In the genomic region with DNA sequence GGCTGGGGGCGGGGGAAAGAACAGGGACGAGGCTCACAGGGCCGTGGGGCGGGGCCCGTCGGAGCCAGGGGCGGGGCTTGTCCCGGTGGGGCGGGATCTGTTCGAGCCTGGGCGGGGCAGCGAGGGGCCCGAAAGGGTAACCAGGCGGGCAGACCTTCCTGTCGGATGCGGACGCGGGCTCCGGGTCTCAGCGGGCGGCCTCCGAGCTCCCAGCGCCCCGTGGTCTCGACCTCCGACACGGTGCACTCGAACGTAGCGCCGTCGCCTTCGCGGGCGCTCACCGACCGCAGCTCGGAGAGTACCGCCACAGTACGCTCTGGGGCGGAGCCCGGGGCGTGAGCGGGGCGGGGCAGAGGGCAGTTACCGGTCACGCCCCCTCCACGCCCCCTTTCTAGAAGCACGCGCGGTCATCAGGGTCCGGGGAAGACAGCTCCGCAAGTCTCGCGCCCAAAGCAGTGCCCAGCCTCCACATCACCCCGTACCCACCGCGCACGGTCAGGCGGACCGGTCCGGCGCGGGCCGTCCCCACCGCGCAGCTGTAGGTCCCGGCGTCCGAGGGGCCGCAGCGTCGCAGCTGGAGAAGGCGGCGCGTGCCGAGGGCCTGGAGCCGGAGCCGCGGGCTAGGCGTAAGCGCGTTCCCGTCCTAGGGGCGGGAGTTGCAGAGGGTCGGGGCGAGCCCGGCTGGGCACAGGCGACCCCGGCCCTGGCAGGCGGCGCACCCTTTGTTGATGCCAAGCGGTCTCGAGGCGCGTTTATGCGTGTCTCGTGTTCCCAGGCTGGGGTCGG, we compare ENCODE assay signal across 1 cellular context.
TF ChIP-seq lines count a peak whose summit lies in the region.

No MANE protein-coding gene starts in this region.

TF ChIP-seq in HepG2, 621 proteins besides CTCF, POLR2A, EP300 and RAD21 (continued from another document and continues in another):
- TF ChIP-seq ARNTL (CRISPR knock-in tag; IDR thresholded peaks at IDR 0.05) (peak; percentile 80), PAF1 (CRISPR knock-in tag; IDR thresholded peaks at IDR 0.05) (no peak), JDP2 (CRISPR knock-in tag; IDR thresholded peaks at IDR 0.05; ENCODE audit: borderline replicate concordance) (no peak), SOX13 (IDR thresholded peaks at IDR 0.05) (no peak), SOX13 (CRISPR knock-in tag; conservative IDR thresholded peaks at IDR 0.05 in 1 of 2, IDR thresholded peaks at IDR 0.05 in 1 of 2) (peak in 1 of 2 experiments; percentile 19; a peak in 1 of 4 replicates), YEATS2 (CRISPR knock-in tag; IDR thresholded peaks at IDR 0.05; ENCODE audit: borderline replicate concordance) (no peak), GZF1 (CRISPR knock-in tag; IDR thresholded peaks at IDR 0.05) (0 out of 2 replicates have a peak, but pooled peaks have one; percentile 1), NONO (IDR thresholded peaks at IDR 0.05) (no peak), NONO (CRISPR knock-in tag; conservative IDR thresholded peaks at IDR 0.05) (peak; percentile 93), ZNF772 (CRISPR knock-in tag; IDR thresholded peaks at IDR 0.05) (peak; percentile 92), ZNF816 (CRISPR knock-in tag; IDR thresholded peaks at IDR 0.05; ENCODE audit: borderline replicate concordance) (peak; percentile 28; the same call in 1 of the 2 replicates), ZNF143 (CRISPR knock-in tag; IDR thresholded peaks at IDR 0.05) (no peak; the same call in 1 of the 2 replicates), SP4 (CRISPR knock-in tag; IDR thresholded peaks at IDR 0.05) (peak; percentile 100), ZNF841 (CRISPR knock-in tag; IDR thresholded peaks at IDR 0.05; ENCODE audit: borderline replicate concordance) (0 out of 2 replicates have a peak, but pooled peaks have one; percentile 52), HINFP (CRISPR knock-in tag; IDR thresholded peaks at IDR 0.05; ENCODE audit: low read depth) (peak; percentile 88), SOX6 (IDR thresholded peaks at IDR 0.05) (no peak), SOX6 (CRISPR knock-in tag; IDR thresholded peaks at IDR 0.05) (peak; percentile 68), MAZ (IDR thresholded peaks at IDR 0.05; ENCODE audit: borderline replicate concordance, low read depth, low read length) (peak; percentile 37; the same call in 1 of the 2 replicates), MAZ (CRISPR knock-in tag; IDR thresholded peaks at IDR 0.05; ENCODE audit: low read depth) (peak; percentile 93), HOXA5 (CRISPR knock-in tag; IDR thresholded peaks at IDR 0.05) (peak; percentile 54; the same call in 1 of the 2 replicates), DNMT3B (CRISPR knock-in tag; conservative IDR thresholded peaks at IDR 0.05) (no peak), ZNF124 (CRISPR knock-in tag; IDR thresholded peaks at IDR 0.05) (peak; percentile 42; the same call in 1 of the 2 replicates), MZF1 (CRISPR knock-in tag; IDR thresholded peaks at IDR 0.05; ENCODE audit: borderline replicate concordance) (no peak), CEBPB (IDR thresholded peaks at IDR 0.05; ENCODE audit: borderline replicate concordance, low read depth, low read length) (no peak), NCOA5 (CRISPR knock-in tag; IDR thresholded peaks at IDR 0.05) (no peak), RFXAP (CRISPR knock-in tag; IDR thresholded peaks at IDR 0.05; ENCODE audit: borderline replicate concordance) (peak; percentile 72; the same call in 1 of the 2 replicates), SMAD1 (CRISPR knock-in tag; IDR thresholded peaks at IDR 0.05; ENCODE audit: borderline replicate concordance, low read depth) (peak; percentile 85), PHF5A (CRISPR knock-in tag; IDR thresholded peaks at IDR 0.05; ENCODE audit: low read depth, unreplicated experiment) (peak; percentile 14), HCFC1 (IDR thresholded peaks at IDR 0.05; ENCODE audit: low read depth, low read length) (no peak), PAWR (CRISPR knock-in tag; IDR thresholded peaks at IDR 0.05; ENCODE audit: borderline replicate concordance) (no peak), ZNF557 (CRISPR knock-in tag; IDR thresholded peaks at IDR 0.05) (no peak), FOXO1 (CRISPR knock-in tag; IDR thresholded peaks at IDR 0.05) (no peak; the same call in 1 of the 2 replicates), KLF6 (CRISPR knock-in tag; IDR thresholded peaks at IDR 0.05) (peak; percentile 3; the same call in 1 of the 2 replicates), ATAD3A (CRISPR knock-in tag; IDR thresholded peaks at IDR 0.05) (no peak), NPAS2 (CRISPR knock-in tag; IDR thresholded peaks at IDR 0.05; ENCODE audit: borderline replicate concordance) (no peak), MTF1 (CRISPR knock-in tag; IDR thresholded peaks at IDR 0.05) (0 out of 2 replicates have a peak, but pooled peaks have one; percentile 36), PRMT3 (CRISPR knock-in tag; IDR thresholded peaks at IDR 0.05; ENCODE audit: borderline replicate concordance, low read depth) (peak; percentile 70; the same call in 1 of the 2 replicates), HNRNPL (IDR thresholded peaks at IDR 0.05; ENCODE audit: low read depth, low read length) (no peak), WIZ (CRISPR knock-in tag; IDR thresholded peaks at IDR 0.05) (no peak; the same call in 1 of the 2 replicates), ATF7 (IDR thresholded peaks at IDR 0.05) (no peak), ATF7 (CRISPR knock-in tag; IDR thresholded peaks at IDR 0.05) (peak; percentile 64; the same call in 1 of the 2 replicates), ZSCAN22 (CRISPR knock-in tag; IDR thresholded peaks at IDR 0.05) (no peak), TMF1 (CRISPR knock-in tag; IDR thresholded peaks at IDR 0.05; ENCODE audit: low read depth) (peak; percentile 84), SOX5 (CRISPR knock-in tag; IDR thresholded peaks at IDR 0.05; ENCODE audit: borderline replicate concordance) (peak; percentile 39; the same call in 1 of the 2 replicates), RORA (CRISPR knock-in tag; IDR thresholded peaks at IDR 0.05) (no peak), PHB2 (IDR thresholded peaks at IDR 0.05; ENCODE audit: partially characterized antibody) (no peak), FOSL1 (CRISPR knock-in tag; IDR thresholded peaks at IDR 0.05; ENCODE audit: borderline replicate concordance) (no peak), ZNF383 (CRISPR knock-in tag; IDR thresholded peaks at IDR 0.05; ENCODE audit: borderline replicate concordance) (no peak), IKZF1 (IDR thresholded peaks at IDR 0.05) (no peak), ZNF644 (CRISPR knock-in tag; IDR thresholded peaks at IDR 0.05; ENCODE audit: low read depth) (no peak), ZNF652 (CRISPR knock-in tag; IDR thresholded peaks at IDR 0.05; ENCODE audit: borderline replicate concordance, low read depth) (no peak), BCL6 (CRISPR knock-in tag; IDR thresholded peaks at IDR 0.05) (no peak; the same call in 1 of the 2 replicates)
- TF ChIP-seq, protein P1, sequence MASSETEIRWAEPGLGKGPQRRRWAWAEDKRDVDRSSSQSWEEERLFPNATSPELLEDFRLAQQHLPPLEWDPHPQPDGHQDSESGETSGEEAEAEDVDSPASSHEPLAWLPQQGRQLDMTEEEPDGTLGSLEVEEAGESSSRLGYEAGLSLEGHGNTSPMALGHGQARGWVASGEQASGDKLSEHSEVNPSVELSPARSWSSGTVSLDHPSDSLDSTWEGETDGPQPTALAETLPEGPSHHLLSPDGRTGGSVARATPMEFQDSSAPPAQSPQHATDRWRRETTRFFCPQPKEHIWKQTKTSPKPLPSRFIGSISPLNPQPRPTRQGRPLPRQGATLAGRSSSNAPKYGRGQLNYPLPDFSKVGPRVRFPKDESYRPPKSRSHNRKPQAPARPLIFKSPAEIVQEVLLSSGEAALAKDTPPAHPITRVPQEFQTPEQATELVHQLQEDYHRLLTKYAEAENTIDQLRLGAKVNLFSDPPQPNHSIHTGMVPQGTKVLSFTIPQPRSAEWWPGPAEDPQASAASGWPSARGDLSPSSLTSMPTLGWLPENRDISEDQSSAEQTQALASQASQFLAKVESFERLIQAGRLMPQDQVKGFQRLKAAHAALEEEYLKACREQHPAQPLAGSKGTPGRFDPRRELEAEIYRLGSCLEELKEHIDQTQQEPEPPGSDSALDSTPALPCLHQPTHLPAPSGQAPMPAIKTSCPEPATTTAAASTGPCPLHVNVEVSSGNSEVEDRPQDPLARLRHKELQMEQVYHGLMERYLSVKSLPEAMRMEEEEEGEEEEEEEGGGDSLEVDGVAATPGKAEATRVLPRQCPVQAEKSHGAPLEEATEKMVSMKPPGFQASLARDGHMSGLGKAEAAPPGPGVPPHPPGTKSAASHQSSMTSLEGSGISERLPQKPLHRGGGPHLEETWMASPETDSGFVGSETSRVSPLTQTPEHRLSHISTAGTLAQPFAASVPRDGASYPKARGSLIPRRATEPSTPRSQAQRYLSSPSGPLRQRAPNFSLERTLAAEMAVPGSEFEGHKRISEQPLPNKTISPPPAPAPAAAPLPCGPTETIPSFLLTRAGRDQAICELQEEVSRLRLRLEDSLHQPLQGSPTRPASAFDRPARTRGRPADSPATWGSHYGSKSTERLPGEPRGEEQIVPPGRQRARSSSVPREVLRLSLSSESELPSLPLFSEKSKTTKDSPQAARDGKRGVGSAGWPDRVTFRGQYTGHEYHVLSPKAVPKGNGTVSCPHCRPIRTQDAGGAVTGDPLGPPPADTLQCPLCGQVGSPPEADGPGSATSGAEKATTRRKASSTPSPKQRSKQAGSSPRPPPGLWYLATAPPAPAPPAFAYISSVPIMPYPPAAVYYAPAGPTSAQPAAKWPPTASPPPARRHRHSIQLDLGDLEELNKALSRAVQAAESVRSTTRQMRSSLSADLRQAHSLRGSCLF (CRISPR knock-in tag; IDR thresholded peaks at IDR 0.05; ENCODE audit: borderline replicate concordance): no peak
- TF ChIP-seq, protein P2, sequence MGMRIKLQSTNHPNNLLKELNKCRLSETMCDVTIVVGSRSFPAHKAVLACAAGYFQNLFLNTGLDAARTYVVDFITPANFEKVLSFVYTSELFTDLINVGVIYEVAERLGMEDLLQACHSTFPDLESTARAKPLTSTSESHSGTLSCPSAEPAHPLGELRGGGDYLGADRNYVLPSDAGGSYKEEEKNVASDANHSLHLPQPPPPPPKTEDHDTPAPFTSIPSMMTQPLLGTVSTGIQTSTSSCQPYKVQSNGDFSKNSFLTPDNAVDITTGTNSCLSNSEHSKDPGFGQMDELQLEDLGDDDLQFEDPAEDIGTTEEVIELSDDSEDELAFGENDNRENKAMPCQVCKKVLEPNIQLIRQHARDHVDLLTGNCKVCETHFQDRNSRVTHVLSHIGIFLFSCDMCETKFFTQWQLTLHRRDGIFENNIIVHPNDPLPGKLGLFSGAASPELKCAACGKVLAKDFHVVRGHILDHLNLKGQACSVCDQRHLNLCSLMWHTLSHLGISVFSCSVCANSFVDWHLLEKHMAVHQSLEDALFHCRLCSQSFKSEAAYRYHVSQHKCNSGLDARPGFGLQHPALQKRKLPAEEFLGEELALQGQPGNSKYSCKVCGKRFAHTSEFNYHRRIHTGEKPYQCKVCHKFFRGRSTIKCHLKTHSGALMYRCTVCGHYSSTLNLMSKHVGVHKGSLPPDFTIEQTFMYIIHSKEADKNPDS (CRISPR knock-in tag; IDR thresholded peaks at IDR 0.05): peak; percentile 86; the same call in 1 of the 2 replicates
- TF ChIP-seq, protein P3, sequence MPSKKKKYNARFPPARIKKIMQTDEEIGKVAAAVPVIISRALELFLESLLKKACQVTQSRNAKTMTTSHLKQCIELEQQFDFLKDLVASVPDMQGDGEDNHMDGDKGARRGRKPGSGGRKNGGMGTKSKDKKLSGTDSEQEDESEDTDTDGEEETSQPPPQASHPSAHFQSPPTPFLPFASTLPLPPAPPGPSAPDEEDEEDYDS (CRISPR knock-in tag; IDR thresholded peaks at IDR 0.05): peak; percentile 81
- TF ChIP-seq, protein P4, sequence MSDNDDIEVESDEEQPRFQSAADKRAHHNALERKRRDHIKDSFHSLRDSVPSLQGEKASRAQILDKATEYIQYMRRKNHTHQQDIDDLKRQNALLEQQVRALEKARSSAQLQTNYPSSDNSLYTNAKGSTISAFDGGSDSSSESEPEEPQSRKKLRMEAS (IDR thresholded peaks at IDR 0.05): peak; percentile 89
- TF ChIP-seq, protein P5, sequence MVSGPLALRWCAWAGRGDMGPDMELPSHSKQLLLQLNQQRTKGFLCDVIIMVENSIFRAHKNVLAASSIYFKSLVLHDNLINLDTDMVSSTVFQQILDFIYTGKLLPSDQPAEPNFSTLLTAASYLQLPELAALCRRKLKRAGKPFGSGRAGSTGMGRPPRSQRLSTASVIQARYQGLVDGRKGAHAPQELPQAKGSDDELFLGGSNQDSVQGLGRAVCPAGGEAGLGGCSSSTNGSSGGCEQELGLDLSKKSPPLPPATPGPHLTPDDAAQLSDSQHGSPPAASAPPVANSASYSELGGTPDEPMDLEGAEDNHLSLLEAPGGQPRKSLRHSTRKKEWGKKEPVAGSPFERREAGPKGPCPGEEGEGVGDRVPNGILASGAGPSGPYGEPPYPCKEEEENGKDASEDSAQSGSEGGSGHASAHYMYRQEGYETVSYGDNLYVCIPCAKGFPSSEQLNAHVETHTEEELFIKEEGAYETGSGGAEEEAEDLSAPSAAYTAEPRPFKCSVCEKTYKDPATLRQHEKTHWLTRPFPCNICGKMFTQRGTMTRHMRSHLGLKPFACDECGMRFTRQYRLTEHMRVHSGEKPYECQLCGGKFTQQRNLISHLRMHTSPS (CRISPR knock-in tag; IDR thresholded peaks at IDR 0.05; ENCODE audit: low read depth): peak; percentile 55
- TF ChIP-seq, protein P6, sequence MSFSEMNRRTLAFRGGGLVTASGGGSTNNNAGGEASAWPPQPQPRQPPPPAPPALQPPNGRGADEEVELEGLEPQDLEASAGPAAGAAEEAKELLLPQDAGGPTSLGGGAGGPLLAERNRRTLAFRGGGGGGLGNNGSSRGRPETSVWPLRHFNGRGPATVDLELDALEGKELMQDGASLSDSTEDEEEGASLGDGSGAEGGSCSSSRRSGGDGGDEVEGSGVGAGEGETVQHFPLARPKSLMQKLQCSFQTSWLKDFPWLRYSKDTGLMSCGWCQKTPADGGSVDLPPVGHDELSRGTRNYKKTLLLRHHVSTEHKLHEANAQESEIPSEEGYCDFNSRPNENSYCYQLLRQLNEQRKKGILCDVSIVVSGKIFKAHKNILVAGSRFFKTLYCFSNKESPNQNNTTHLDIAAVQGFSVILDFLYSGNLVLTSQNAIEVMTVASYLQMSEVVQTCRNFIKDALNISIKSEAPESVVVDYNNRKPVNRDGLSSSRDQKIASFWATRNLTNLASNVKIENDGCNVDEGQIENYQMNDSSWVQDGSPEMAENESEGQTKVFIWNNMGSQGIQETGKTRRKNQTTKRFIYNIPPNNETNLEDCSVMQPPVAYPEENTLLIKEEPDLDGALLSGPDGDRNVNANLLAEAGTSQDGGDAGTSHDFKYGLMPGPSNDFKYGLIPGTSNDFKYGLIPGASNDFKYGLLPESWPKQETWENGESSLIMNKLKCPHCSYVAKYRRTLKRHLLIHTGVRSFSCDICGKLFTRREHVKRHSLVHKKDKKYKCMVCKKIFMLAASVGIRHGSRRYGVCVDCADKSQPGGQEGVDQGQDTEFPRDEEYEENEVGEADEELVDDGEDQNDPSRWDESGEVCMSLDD (CRISPR knock-in tag; IDR thresholded peaks at IDR 0.05; ENCODE audit: borderline replicate concordance): no peak
